Comparison of ENCODE assay signal across 11 cellular contexts in the genomic region with DNA sequence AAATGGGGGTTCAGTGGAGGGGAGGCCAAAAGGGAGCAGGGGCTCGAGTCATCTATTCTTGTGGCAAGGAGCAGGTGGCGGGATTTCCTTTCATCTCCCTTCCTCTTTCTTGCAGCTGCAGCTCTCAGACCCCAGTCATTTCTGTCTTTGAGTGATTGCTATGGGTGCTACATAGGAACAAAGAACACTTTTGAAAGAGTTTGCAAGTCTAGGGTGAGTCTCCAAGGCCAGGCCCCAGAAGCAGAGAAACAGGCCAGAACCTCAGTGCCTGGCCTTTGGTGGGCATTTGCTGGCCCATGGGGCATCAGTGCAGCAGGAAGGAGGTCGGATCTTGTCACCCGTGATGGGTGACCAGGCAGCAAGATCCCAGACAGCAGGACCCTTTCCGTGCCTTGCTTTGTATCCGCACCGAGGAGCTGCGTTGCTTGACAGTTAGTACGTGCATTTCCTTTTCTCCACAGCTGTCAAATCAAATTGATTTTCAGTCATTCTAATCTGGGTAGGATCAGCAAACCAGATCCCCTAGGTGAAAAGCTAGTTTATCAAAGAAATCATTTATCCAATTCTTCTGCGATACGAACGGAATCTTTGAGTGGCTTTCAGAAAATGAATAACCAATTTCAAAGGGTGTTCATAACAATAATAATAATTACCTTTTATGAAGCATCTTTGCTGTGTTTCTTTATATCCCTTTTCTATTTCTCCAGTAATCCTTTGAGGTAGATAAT.
DNase-seq lines count a peak whose midpoint lies in the region; ATAC-seq and TF ChIP-seq lines count a peak whose summit lies in the region.
"Had no signal": no experiment of that assay in that cellular context is flagged by ENCODE, and none has a peak within 500 bp of the region (broad histone marks: within the 10 kb centered on the region; RNA-seq: fewer than 3 reads in every experiment).

No MANE protein-coding gene starts in this region.

- no peak overlapping the region for H3K27ac ChIP-seq in gastrocnemius medialis
- H3K27ac ChIP-seq in body of pancreas, result no peak overlapping the region
- no peak overlapping the region for H3K27ac ChIP-seq in transverse colon
- H3K27ac ChIP-seq: tibial artery had no signal

- no peak for TF ChIP-seq EP300 in transverse colon (IDR thresholded peaks at IDR 0.05; ENCODE audit: low read depth)

- in situ Hi-C loops in gastrocnemius medialis (cut with MboI; ENCODE audit: low sequenced_read_pairs in 4 of 4), result no loop called here
- in situ Hi-C loops in transverse colon (cut with MboI; ENCODE audit: low pct_ligation_motif_present in 1 of 4, low pct_unique_long_range_greater_than_20kb in 1 of 4, low sequenced_read_pairs in 3 of 4), result no loop called here

- H3K27me3 ChIP-seq in GM06990 (replicated peaks; ENCODE audit: control insufficient read depth, insufficient read depth, low read length) (no peaks in the 10 kb centered on the region; the same call in 1 of the 2 replicates), gastrocnemius medialis (no peaks in the 10 kb centered on the region), body of pancreas (no peaks in the 10 kb centered on the region), transverse colon (no peaks in the 10 kb centered on the region)
- H3K27me3 ChIP-seq: tibial artery had no signal

- TF ChIP-seq CTCF in GM06990 (IDR thresholded peaks at IDR 0.05; ENCODE audit: insufficient read depth, low read length, poor library complexity, severe bottlenecking) (no peak), gastrocnemius medialis (IDR thresholded peaks at IDR 0.05 in 4 of 5, conservative IDR thresholded peaks at IDR 0.05 in 1 of 5) (no peak), body of pancreas (IDR thresholded peaks at IDR 0.05) (no peak), transverse colon (IDR thresholded peaks at IDR 0.05) (no peak)

- H3K9me3 ChIP-seq in gastrocnemius medialis, result no peaks in the 10 kb centered on the region
- H3K9me3 ChIP-seq in body of pancreas, result no peaks in the 10 kb centered on the region
- no peaks in the 10 kb centered on the region for H3K9me3 ChIP-seq in transverse colon
- H3K9me3 ChIP-seq: tibial artery had no signal

- H3K4me1 ChIP-seq in gastrocnemius medialis, result no peaks in the 10 kb centered on the region
- H3K4me1 ChIP-seq in body of pancreas, result no peaks in the 10 kb centered on the region
- H3K4me1 ChIP-seq in transverse colon, result no peaks in the 10 kb centered on the region

- 40 to 57% methylated on average over 11 to 12 of the region's 12 CpGs for WGBS in body of pancreas, 2 donors
- WGBS in transverse colon (ENCODE audit: low coverage in 1 of 2), 2 donors, result 78 to 82% methylated on average over 7 to 12 of the region's 12 CpGs

- no peaks in the 10 kb centered on the region for H3K36me3 ChIP-seq in GM06990 (ENCODE audit: control insufficient read depth, insufficient read depth, low read length)
- H3K36me3 ChIP-seq in gastrocnemius medialis, result no peaks in the 10 kb centered on the region
- H3K36me3 ChIP-seq in body of pancreas (replicated peaks in 1 of 2; ENCODE audit: insufficient read depth in 1 of 2, low read depth in 2 of 2), result no peaks in the 10 kb centered on the region
- no peaks in the 10 kb centered on the region for H3K36me3 ChIP-seq in transverse colon
- H3K36me3 ChIP-seq: tibial artery had no signal

- ATAC-seq in GM19025 (IDR thresholded peaks at IDR 0.05; ENCODE audit: low read depth, unreplicated experiment) (peak; percentile 80), HG02642 (IDR thresholded peaks at IDR 0.05; ENCODE audit: poor library complexity, unreplicated experiment) (peak; percentile 83), HG03521 (IDR thresholded peaks at IDR 0.05; ENCODE audit: unreplicated experiment) (peak; percentile 71), gastrocnemius medialis (no peak), body of pancreas (no peak)

- peak overlapping the region; percentile 53 for H3K4me3 ChIP-seq in GM06990 (replicated peaks; ENCODE audit: low read depth, low read length)
- H3K4me3 ChIP-seq in gastrocnemius medialis, result no peak overlapping the region
- H3K4me3 ChIP-seq in body of pancreas, result no peak overlapping the region
- H3K4me3 ChIP-seq in transverse colon, result no peak overlapping the region
- H3K4me3 ChIP-seq: tibial artery had no signal

- peak; percentile 86 for DNase-seq in GM06990 (ENCODE audit: extremely low read depth, insufficient read length)
- no peak for DNase-seq in gastrocnemius medialis
- no peak for DNase-seq in body of pancreas
- DNase-seq in transverse colon, result no peak
- DNase-seq in NCI-H446 treated with DMSO at 0.1 percent for 48 hours (lab: John Stamatoyannopoulos, UW), result no peak
- DNase-seq: IMR-90, NCI-H446, tibial artery had no signal

- TF ChIP-seq POLR2A in gastrocnemius medialis (IDR thresholded peaks at IDR 0.05), result no peak
- TF ChIP-seq POLR2A in body of pancreas (IDR thresholded peaks at IDR 0.05), result no peak
- TF ChIP-seq POLR2A in transverse colon (IDR thresholded peaks at IDR 0.05), result no peak

- intact Hi-C loops in gastrocnemius medialis (cut with DNase I; ENCODE audit: low total_unique reads) (no loop called here), body of pancreas (cut with DNase I) (no loop called here), transverse colon (cut with DNase I; ENCODE audit: low total_unique reads) (no loop called here)

Comparison
In these comparisons a context has a peak if more than half of its experiments do, and no peak if none do; other contexts are left out.
1. ATAC-seq: peak in GM19025 (single experiment), HG02642 (single experiment) and HG03521 (single experiment); none in gastrocnemius medialis (0 of 2) and body of pancreas (single experiment).